ENCODE assay signal across 1 cellular context in genomic region chr20:57130160-57130772, GRCh38.
TF ChIP-seq lines count a peak whose summit lies in the region.

No MANE protein-coding gene starts in this region.

TF ChIP-seq in HepG2, 621 proteins besides CTCF, POLR2A, EP300 and RAD21 (continued from another document and continues in another):
- TF ChIP-seq PPARG (CRISPR knock-in tag; conservative IDR thresholded peaks at IDR 0.05) (no peak), ZNF776 (CRISPR knock-in tag; IDR thresholded peaks at IDR 0.05) (no peak), RXRB (CRISPR knock-in tag; IDR thresholded peaks at IDR 0.05; ENCODE audit: borderline replicate concordance) (peak; percentile 83), ZSCAN31 (CRISPR knock-in tag; IDR thresholded peaks at IDR 0.05; ENCODE audit: low read depth) (no peak), ZNF207 (IDR thresholded peaks at IDR 0.05; ENCODE audit: borderline replicate concordance) (no peak), CBX5 (CRISPR knock-in tag; IDR thresholded peaks at IDR 0.05; ENCODE audit: borderline replicate concordance) (peak; percentile 90), CAMTA2 (CRISPR knock-in tag; IDR thresholded peaks at IDR 0.05; ENCODE audit: borderline replicate concordance) (no peak), FOXP1 (IDR thresholded peaks at IDR 0.05) (no peak), FOXP1 (CRISPR knock-in tag; IDR thresholded peaks at IDR 0.05) (peak; percentile 88), ZNF660 (CRISPR knock-in tag; IDR thresholded peaks at IDR 0.05; ENCODE audit: borderline replicate concordance, low read depth) (no peak), ZNF274 (CRISPR knock-in tag; IDR thresholded peaks at IDR 0.05) (peak; percentile 82; the same call in 1 of the 2 replicates), ZMAT5 (CRISPR knock-in tag; IDR thresholded peaks at IDR 0.05; ENCODE audit: borderline replicate concordance, low read depth) (no peak), ZNF318 (CRISPR knock-in tag; IDR thresholded peaks at IDR 0.05) (no peak; the same call in 1 of the 2 replicates), ZNF790 (CRISPR knock-in tag; IDR thresholded peaks at IDR 0.05; ENCODE audit: borderline replicate concordance) (no peak; the same call in 1 of the 2 replicates), PTBP1 (IDR thresholded peaks at IDR 0.05; ENCODE audit: low read depth, low read length, poor library complexity, severe bottlenecking) (no peak), KDM5A (IDR thresholded peaks at IDR 0.05; ENCODE audit: borderline replicate concordance, low read length) (no peak), ZNF30 (CRISPR knock-in tag; IDR thresholded peaks at IDR 0.05) (no peak), MYPOP (CRISPR knock-in tag; IDR thresholded peaks at IDR 0.05) (peak; percentile 82), HMG20A (CRISPR knock-in tag; IDR thresholded peaks at IDR 0.05; ENCODE audit: borderline replicate concordance) (peak; percentile 75), NFIB (CRISPR knock-in tag; IDR thresholded peaks at IDR 0.05; ENCODE audit: borderline replicate concordance) (peak; percentile 59; the same call in 1 of the 2 replicates), MTF2 (CRISPR knock-in tag; IDR thresholded peaks at IDR 0.05; ENCODE audit: borderline replicate concordance) (no peak; the same call in 1 of the 2 replicates), TBX2 (CRISPR knock-in tag; IDR thresholded peaks at IDR 0.05; ENCODE audit: borderline replicate concordance) (peak; percentile 74), HNRNPLL (IDR thresholded peaks at IDR 0.05; ENCODE audit: low read depth, low read length, poor library complexity, severe bottlenecking) (no peak), AHR (CRISPR knock-in tag; IDR thresholded peaks at IDR 0.05) (no peak), ZNF615 (CRISPR knock-in tag; IDR thresholded peaks at IDR 0.05; ENCODE audit: borderline replicate concordance) (no peak), SOX5 (CRISPR knock-in tag; IDR thresholded peaks at IDR 0.05; ENCODE audit: borderline replicate concordance) (peak; percentile 77), ZNF335 (CRISPR knock-in tag; IDR thresholded peaks at IDR 0.05) (peak; percentile 79; the same call in 1 of the 2 replicates), ZFP36L1 (CRISPR knock-in tag; IDR thresholded peaks at IDR 0.05) (peak; percentile 90), ZKSCAN5 (CRISPR knock-in tag; IDR thresholded peaks at IDR 0.05) (no peak), LBX2 (CRISPR knock-in tag; IDR thresholded peaks at IDR 0.05; ENCODE audit: borderline replicate concordance) (no peak), MBD4 (IDR thresholded peaks at IDR 0.05; ENCODE audit: borderline replicate concordance, low read length) (no peak)
- TF ChIP-seq, protein P1, sequence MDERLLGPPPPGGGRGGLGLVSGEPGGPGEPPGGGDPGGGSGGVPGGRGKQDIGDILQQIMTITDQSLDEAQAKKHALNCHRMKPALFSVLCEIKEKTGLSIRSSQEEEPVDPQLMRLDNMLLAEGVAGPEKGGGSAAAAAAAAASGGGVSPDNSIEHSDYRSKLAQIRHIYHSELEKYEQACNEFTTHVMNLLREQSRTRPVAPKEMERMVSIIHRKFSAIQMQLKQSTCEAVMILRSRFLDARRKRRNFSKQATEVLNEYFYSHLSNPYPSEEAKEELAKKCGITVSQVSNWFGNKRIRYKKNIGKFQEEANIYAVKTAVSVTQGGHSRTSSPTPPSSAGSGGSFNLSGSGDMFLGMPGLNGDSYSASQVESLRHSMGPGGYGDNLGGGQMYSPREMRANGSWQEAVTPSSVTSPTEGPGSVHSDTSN (CRISPR knock-in tag; IDR thresholded peaks at IDR 0.05): peak; percentile 55; the same call in 1 of the 2 replicates
- TF ChIP-seq, protein P2, sequence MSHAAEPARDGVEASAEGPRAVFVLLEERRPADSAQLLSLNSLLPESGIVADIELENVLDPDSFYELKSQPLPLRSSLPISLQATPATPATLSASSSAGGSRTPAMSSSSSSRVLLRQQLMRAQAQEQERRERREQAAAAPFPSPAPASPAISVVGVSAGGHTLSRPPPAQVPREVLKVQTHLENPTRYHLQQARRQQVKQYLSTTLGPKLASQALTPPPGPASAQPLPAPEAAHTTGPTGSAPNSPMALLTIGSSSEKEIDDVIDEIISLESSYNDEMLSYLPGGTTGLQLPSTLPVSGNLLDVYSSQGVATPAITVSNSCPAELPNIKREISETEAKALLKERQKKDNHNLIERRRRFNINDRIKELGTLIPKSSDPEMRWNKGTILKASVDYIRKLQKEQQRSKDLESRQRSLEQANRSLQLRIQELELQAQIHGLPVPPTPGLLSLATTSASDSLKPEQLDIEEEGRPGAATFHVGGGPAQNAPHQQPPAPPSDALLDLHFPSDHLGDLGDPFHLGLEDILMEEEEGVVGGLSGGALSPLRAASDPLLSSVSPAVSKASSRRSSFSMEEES (CRISPR knock-in tag; IDR thresholded peaks at IDR 0.05): peak; percentile 85
- TF ChIP-seq, protein P3, sequence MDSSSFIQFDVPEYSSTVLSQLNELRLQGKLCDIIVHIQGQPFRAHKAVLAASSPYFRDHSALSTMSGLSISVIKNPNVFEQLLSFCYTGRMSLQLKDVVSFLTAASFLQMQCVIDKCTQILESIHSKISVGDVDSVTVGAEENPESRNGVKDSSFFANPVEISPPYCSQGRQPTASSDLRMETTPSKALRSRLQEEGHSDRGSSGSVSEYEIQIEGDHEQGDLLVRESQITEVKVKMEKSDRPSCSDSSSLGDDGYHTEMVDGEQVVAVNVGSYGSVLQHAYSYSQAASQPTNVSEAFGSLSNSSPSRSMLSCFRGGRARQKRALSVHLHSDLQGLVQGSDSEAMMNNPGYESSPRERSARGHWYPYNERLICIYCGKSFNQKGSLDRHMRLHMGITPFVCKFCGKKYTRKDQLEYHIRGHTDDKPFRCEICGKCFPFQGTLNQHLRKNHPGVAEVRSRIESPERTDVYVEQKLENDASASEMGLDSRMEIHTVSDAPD (CRISPR knock-in tag; IDR thresholded peaks at IDR 0.05): 0 out of 2 replicates have a peak, but pooled peaks have one; percentile 42
- TF ChIP-seq, protein P4, sequence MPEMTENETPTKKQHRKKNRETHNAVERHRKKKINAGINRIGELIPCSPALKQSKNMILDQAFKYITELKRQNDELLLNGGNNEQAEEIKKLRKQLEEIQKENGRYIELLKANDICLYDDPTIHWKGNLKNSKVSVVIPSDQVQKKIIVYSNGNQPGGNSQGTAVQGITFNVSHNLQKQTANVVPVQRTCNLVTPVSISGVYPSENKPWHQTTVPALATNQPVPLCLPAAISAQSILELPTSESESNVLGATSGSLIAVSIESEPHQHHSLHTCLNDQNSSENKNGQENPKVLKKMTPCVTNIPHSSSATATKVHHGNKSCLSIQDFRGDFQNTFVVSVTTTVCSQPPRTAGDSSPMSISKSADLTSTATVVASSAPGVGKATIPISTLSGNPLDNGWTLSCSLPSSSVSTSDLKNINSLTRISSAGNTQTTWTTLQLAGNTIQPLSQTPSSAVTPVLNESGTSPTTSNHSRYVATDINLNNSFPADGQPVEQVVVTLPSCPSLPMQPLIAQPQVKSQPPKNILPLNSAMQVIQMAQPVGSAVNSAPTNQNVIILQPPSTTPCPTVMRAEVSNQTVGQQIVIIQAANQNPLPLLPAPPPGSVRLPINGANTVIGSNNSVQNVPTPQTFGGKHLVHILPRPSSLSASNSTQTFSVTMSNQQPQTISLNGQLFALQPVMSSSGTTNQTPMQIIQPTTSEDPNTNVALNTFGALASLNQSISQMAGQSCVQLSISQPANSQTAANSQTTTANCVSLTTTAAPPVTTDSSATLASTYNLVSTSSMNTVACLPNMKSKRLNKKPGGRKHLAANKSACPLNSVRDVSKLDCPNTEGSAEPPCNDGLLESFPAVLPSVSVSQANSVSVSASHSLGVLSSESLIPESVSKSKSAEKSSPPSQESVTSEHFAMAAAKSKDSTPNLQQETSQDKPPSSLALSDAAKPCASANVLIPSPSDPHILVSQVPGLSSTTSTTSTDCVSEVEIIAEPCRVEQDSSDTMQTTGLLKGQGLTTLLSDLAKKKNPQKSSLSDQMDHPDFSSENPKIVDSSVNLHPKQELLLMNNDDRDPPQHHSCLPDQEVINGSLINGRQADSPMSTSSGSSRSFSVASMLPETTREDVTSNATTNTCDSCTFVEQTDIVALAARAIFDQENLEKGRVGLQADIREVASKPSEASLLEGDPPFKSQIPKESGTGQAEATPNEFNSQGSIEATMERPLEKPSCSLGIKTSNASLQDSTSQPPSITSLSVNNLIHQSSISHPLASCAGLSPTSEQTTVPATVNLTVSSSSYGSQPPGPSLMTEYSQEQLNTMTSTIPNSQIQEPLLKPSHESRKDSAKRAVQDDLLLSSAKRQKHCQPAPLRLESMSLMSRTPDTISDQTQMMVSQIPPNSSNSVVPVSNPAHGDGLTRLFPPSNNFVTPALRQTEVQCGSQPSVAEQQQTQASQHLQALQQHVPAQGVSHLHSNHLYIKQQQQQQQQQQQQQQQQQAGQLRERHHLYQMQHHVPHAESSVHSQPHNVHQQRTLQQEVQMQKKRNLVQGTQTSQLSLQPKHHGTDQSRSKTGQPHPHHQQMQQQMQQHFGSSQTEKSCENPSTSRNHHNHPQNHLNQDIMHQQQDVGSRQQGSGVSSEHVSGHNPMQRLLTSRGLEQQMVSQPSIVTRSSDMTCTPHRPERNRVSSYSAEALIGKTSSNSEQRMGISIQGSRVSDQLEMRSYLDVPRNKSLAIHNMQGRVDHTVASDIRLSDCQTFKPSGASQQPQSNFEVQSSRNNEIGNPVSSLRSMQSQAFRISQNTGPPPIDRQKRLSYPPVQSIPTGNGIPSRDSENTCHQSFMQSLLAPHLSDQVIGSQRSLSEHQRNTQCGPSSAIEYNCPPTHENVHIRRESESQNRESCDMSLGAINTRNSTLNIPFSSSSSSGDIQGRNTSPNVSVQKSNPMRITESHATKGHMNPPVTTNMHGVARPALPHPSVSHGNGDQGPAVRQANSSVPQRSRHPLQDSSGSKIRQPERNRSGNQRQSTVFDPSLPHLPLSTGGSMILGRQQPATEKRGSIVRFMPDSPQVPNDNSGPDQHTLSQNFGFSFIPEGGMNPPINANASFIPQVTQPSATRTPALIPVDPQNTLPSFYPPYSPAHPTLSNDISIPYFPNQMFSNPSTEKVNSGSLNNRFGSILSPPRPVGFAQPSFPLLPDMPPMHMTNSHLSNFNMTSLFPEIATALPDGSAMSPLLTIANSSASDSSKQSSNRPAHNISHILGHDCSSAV (CRISPR knock-in tag; IDR thresholded peaks at IDR 0.05; ENCODE audit: borderline replicate concordance): no peak
